17 cellular contexts compared by ENCODE assay signal in genomic region chr3:189635385-189635784, GRCh38. TPM values are rescaled to one million over a fixed set of nuclear protein-coding genes. Genes with fewer than 3 reads are reported as not detected.
DNase-seq lines count a peak whose midpoint lies in the region; ATAC-seq and TF ChIP-seq lines count a peak whose summit lies in the region.
"Had no signal": no experiment of that assay in that cellular context is flagged by ENCODE, and none has a peak within 500 bp of the region (broad histone marks: within the 10 kb centered on the region; RNA-seq: fewer than 3 reads in every experiment).

No MANE protein-coding gene starts in this region.

- H3K36me3 Mint-ChIP-seq in endothelial cell (ENCODE audit: low read depth, unreplicated experiment): no peaks in the 10 kb centered on the region
- no peaks in the 10 kb centered on the region for H3K36me3 Mint-ChIP-seq in immature natural killer cell

- H3K27ac ChIP-seq in HUES48 (ENCODE audit: low read depth, low read length): peak overlapping the region; percentile 48
- H3K27ac ChIP-seq in OCI-LY3 (ENCODE audit: low read length): peak overlapping the region; percentile 96
- peak overlapping the region; percentile 84 to 89 (median 86) for H3K27ac ChIP-seq in gastrocnemius medialis
- H3K27ac ChIP-seq: C4-2B had no signal

- peak overlapping the region; percentile 96 for H3K4me2 ChIP-seq in OCI-LY3 (ENCODE audit: low read length)

- no peaks in the 10 kb centered on the region for H3K27me3 ChIP-seq in HUES48 (ENCODE audit: control insufficient read depth, insufficient read depth, low read length)
- no peaks in the 10 kb centered on the region for H3K27me3 ChIP-seq in OCI-LY3 (ENCODE audit: low read depth, low read length)
- no peaks in the 10 kb centered on the region for H3K27me3 ChIP-seq in gastrocnemius medialis

- H3K27me3 Mint-ChIP-seq in endothelial cell (ENCODE audit: unreplicated experiment): no peaks in the 10 kb centered on the region
- peaks cover 0 to 3% (median 0%) of the 10 kb centered on the region in 3 donors for H3K27me3 Mint-ChIP-seq in immature natural killer cell (ENCODE audit: low read depth in 3 of 3)

- in situ Hi-C loops in gastrocnemius medialis (cut with MboI; ENCODE audit: low sequenced_read_pairs in 4 of 4): loop anchor here in 1 of 4 donors (25.0 kb wide), 1 partner anchor 177 kb away; no protein-coding TSS in a partner anchor

- H3K79me2 ChIP-seq in OCI-LY3 (ENCODE audit: low read length): peaks cover 85% of the 10 kb centered on the region

- H3K4me3 Mint-ChIP-seq in endothelial cell (ENCODE audit: unreplicated experiment) (no peak overlapping the region), immature natural killer cell (no peak overlapping the region)

- no peaks in the 10 kb centered on the region for H3K4me1 Mint-ChIP-seq in endothelial cell (ENCODE audit: unreplicated experiment)
- H3K4me1 Mint-ChIP-seq in immature natural killer cell: peaks cover 0 to 5% of the 10 kb centered on the region in 2 donors

- H3K4me3 ChIP-seq in HUES48 (ENCODE audit: low read depth, low read length) (no peak overlapping the region), OCI-LY3 (ENCODE audit: low read length) (peak overlapping the region; percentile 78), gastrocnemius medialis (no peak overlapping the region)
- H3K4me3 ChIP-seq: K562 had no signal

- H3K9me3 Mint-ChIP-seq in endothelial cell (ENCODE audit: unreplicated experiment): no peaks in the 10 kb centered on the region
- H3K9me3 Mint-ChIP-seq in immature natural killer cell: peaks cover 0 to 3% (median 0%) of the 10 kb centered on the region in 6 donors

- no peak overlapping the region for H2AFZ ChIP-seq in OCI-LY3 (ENCODE audit: low read depth, low read length)

- H4K20me1 ChIP-seq in OCI-LY3 (ENCODE audit: insufficient read depth, low read length): no peaks in the 10 kb centered on the region

- peaks cover 26% of the 10 kb centered on the region for H3K4me1 ChIP-seq in HUES48 (ENCODE audit: control insufficient read depth, insufficient read depth, low read length)
- H3K4me1 ChIP-seq in OCI-LY3 (ENCODE audit: low read length): peaks cover 66% of the 10 kb centered on the region
- peaks cover 35% of the 10 kb centered on the region in 2 donors for H3K4me1 ChIP-seq in gastrocnemius medialis

- H3K9ac ChIP-seq in HUES48 (ENCODE audit: low read depth, low read length): no peak overlapping the region
- peak overlapping the region; percentile 93 for H3K9ac ChIP-seq in OCI-LY3 (ENCODE audit: low read length)

- intact Hi-C loops in gastrocnemius medialis (cut with DNase I; ENCODE audit: low total_unique reads): no loop called here

- TF ChIP-seq POLR2A in gastrocnemius medialis (IDR thresholded peaks at IDR 0.05): no peak

- peak; percentile 14 for DNase-seq in iPS DF 4.7 (ENCODE audit: extremely low read depth, low spot score)
- DNase-seq in gastrocnemius medialis: no peak
- no peak for DNase-seq in endothelial cell (ENCODE audit: low spot score)
- no peak for DNase-seq in immature natural killer cell
- no peak for DNase-seq in activated gamma-delta T cell (lab: John Stamatoyannopoulos, UW)
- DNase-seq: DMS153, EL, NCI-H1105 treated with DMSO at 0.1 percent for 48 hours, NCI-H187, NCI-H2171, SHP77 treated with DMSO at 0.1 percent for 48 hours had no signal

- no peak overlapping the region for H3K27ac Mint-ChIP-seq in endothelial cell (ENCODE audit: unreplicated experiment)
- no peak overlapping the region for H3K27ac Mint-ChIP-seq in immature natural killer cell

- no peak for TF ChIP-seq CTCF in OCI-LY3 (IDR thresholded peaks at IDR 0.05; ENCODE audit: low read depth, low read length)
- TF ChIP-seq CTCF in gastrocnemius medialis (IDR thresholded peaks at IDR 0.05 in 4 of 5, conservative IDR thresholded peaks at IDR 0.05 in 1 of 5): no peak
- no peak for TF ChIP-seq CTCF in endothelial cell (IDR thresholded peaks at IDR 0.05; ENCODE audit: unreplicated experiment)

- H3K9me3 ChIP-seq in HUES48 (ENCODE audit: control insufficient read depth, insufficient read depth, low read length) (no peaks in the 10 kb centered on the region), OCI-LY3 (ENCODE audit: insufficient read depth, low read length) (no peaks in the 10 kb centered on the region), gastrocnemius medialis (no peaks in the 10 kb centered on the region)

- H3K36me3 ChIP-seq in HUES48 (ENCODE audit: control insufficient read depth, insufficient read depth, low read length) (no peaks in the 10 kb centered on the region), OCI-LY3 (replicated peaks; ENCODE audit: low read depth, low read length) (no peaks in the 10 kb centered on the region), gastrocnemius medialis (no peaks in the 10 kb centered on the region)

- ATAC-seq in gastrocnemius medialis: no peak
- ATAC-seq: HCT116, K562 had no signal

RNA-seq across cellular contexts. Expression of gene TP63, which starts 4.2 kb away (rescaled TPM):
- total RNA-seq in gastrocnemius medialis (10 to 100 TPM in 3 of 4 donors, 1 to 10 TPM in 1; 5.2 to 38.8 (median 25.8) TPM), endothelial cell (ENCODE audit: unreplicated experiment) (1.0 TPM)
- not detected for polyA plus RNA-seq in immature natural killer cell
- total RNA-seq: NCI-H460 had no signal
